ENCODE assay signal across 17 cellular contexts in genomic region chr22:19228174-19228573, GRCh38. TPM values are rescaled to one million over a fixed set of nuclear protein-coding genes. Genes with fewer than 3 reads are reported as not detected.
DNase-seq lines count a peak whose midpoint lies in the region; ATAC-seq, FAIRE-seq and TF ChIP-seq lines count a peak whose summit lies in the region.
"Had no signal": no experiment of that assay in that cellular context is flagged by ENCODE, and none has a peak within 500 bp of the region (broad histone marks: within the 10 kb centered on the region; RNA-seq: fewer than 3 reads in every experiment).

No MANE protein-coding gene starts in this region.

- CTCF ChIA-PET in K562 (lab: Yijun Ruan, JAX; ENCODE audit: low intra/inter-chr PET ratio): no interaction called here

- DNase-seq in heart left ventricle (no peak), Right ventricle myocardium inferior (ENCODE audit: missing footprints) (no peak), K562 (ENCODE audit: extremely low read depth in 1 of 4, low spot score in 3 of 4) (no peak), pons (ENCODE audit: low spot score) (peak; percentile 17), inferior parietal cortex (ENCODE audit: extremely low spot score) (no peak), AG20443 (ENCODE audit: low spot score) (no peak), UCSD-AML1 (lab: John Stamatoyannopoulos, UW; ENCODE audit: unreplicated experiment) (no peak)
- DNase-seq: Caco-2; CD4-positive, alpha-beta T cell; H9 had no signal

- H3K27me3 ChIP-seq in heart left ventricle (no peaks in the 10 kb centered on the region), K562 (ENCODE audit: control insufficient read depth in 2 of 2, insufficient read depth in 2 of 2, low read length in 2 of 2) (peaks cover 18 to 27% of the 10 kb centered on the region in 2 experiments; a peak in 4 of 5 replicates)

- POLR2A ChIA-PET in K562 (lab: Yijun Ruan, JAX): no interaction called here

- in situ Hi-C loops in K562 (cut with MboI): no loop called here

- H3K79me2 ChIP-seq in K562 (ENCODE audit: control insufficient read depth, insufficient read depth, low read length): no peaks in the 10 kb centered on the region

- no peaks in the 10 kb centered on the region for H4K20me1 ChIP-seq in K562 (replicated peaks; ENCODE audit: control insufficient read depth, insufficient read depth, low read length)

- no peaks in the 10 kb centered on the region for H3K9me1 ChIP-seq in K562 (ENCODE audit: control insufficient read depth, insufficient read depth, low read length)

- no peak overlapping the region for H3K9ac ChIP-seq in K562 (ENCODE audit: insufficient read depth in 1 of 2, low read depth in 2 of 2, low read length in 2 of 2)

- intact Hi-C loops in heart left ventricle (cut with DNase I) (no loop called here), Right ventricle myocardium inferior (cut with DNase I) (no loop called here), K562 (cut with micrococcal nuclease) (no loop called here)

- TF ChIP-seq CTCF in heart left ventricle (IDR thresholded peaks at IDR 0.05) (no peak), K562 (IDR thresholded peaks at IDR 0.05 in 2 of 3, conservative IDR thresholded peaks at IDR 0.05 in 1 of 3; ENCODE audit: insufficient read depth in 2 of 3, low read depth in 1 of 3, low read length in 3 of 3) (no peak)

- no peak for FAIRE-seq in K562 (lab: Jason Lieb, UNC)
- FAIRE-seq: D721Med, G401.6, GM12891, GM19239, H1, HepG2 had no signal

- TF ChIP-seq EP300 in K562 (IDR thresholded peaks at IDR 0.05; ENCODE audit: low read length): no peak

- H2AFZ ChIP-seq in K562 (ENCODE audit: low read depth, low read length): no peak overlapping the region

- WGBS in heart left ventricle, 4 donors: 43 to 57% (median 52%) methylated on average over 4 of the region's 4 CpGs
- 11% methylated on average over 4 of the region's 4 CpGs for WGBS in K562 (ENCODE audit: insufficient coverage, low coverage, missing lambda C conversion rate)

- no peak overlapping the region for H3K27ac ChIP-seq in heart left ventricle
- H3K27ac ChIP-seq in K562 (ENCODE audit: extremely low read depth, low read depth, low read length): no peak overlapping the region
- H3K27ac ChIP-seq: C4-2B had no signal

- ATAC-seq in heart left ventricle (peak in 3 of 4 donors; percentile 18 to 53 (median 49)), Right ventricle myocardium inferior (no peak), K562 (no peak)
- ATAC-seq: HepG2 had no signal

- peaks cover 0 to 82% (median 58%) of the 10 kb centered on the region in 9 donors for H3K36me3 ChIP-seq in heart left ventricle
- H3K36me3 ChIP-seq in K562 (ENCODE audit: control insufficient read depth, insufficient read depth, low read length): no peaks in the 10 kb centered on the region

- no peak for TF ChIP-seq RAD21 in K562 (CRISPR knock-in tag; conservative IDR thresholded peaks at IDR 0.05 in 1 of 2, IDR thresholded peaks at IDR 0.05 in 1 of 2)

- no TSS peak for BruUV-seq in K562 (replicated peaks; lab: Mats Ljungman, UMichigan)

- TF ChIP-seq POLR2A in heart left ventricle (IDR thresholded peaks at IDR 0.05) (no peak), K562 (conservative IDR thresholded peaks at IDR 0.05) (no peak)

- H3K4me3 ChIP-seq in heart left ventricle (no peak overlapping the region), K562 (no peak overlapping the region)

- H3K4me1 ChIP-seq in heart left ventricle (peaks cover 0 to 4% (median 0%) of the 10 kb centered on the region in 12 donors), K562 (replicated peaks in 1 of 2; ENCODE audit: control insufficient read depth in 2 of 2, insufficient read depth in 2 of 2, low read length in 2 of 2) (peaks cover 0 to 6% of the 10 kb centered on the region in 2 experiments; a peak in 3 of 5 replicates)
- H3K4me1 ChIP-seq: Caco-2 had no signal

- H3K9me3 ChIP-seq in heart left ventricle: no peaks in the 10 kb centered on the region
- no peaks in the 10 kb centered on the region for H3K9me3 ChIP-seq in K562 (replicated peaks; ENCODE audit: control insufficient read depth, insufficient read depth, low read depth, low read length)
- H3K9me3 ChIP-seq: Caco-2 had no signal

- no peak overlapping the region for H3K4me2 ChIP-seq in K562 (ENCODE audit: insufficient read depth, low read length)

TF ChIP-seq in K562, 482 proteins besides CTCF, POLR2A, EP300 and RAD21:
- TF ChIP-seq CC2D1A (IDR thresholded peaks at IDR 0.05) (no peak), HMGN3 (IDR thresholded peaks at IDR 0.05; ENCODE audit: borderline replicate concordance, extremely low read depth, insufficient read length, low read depth, low read length) (no peak), ADNP (tag; IDR thresholded peaks at IDR 0.05) (no peak), ARID3A (IDR thresholded peaks at IDR 0.05; ENCODE audit: borderline replicate concordance, low read depth, low read length) (no peak), CLOCK (CRISPR knock-in tag; IDR thresholded peaks at IDR 0.05; ENCODE audit: borderline replicate concordance) (no peak), ZNF830 (CRISPR knock-in tag; IDR thresholded peaks at IDR 0.05) (0 out of 2 replicates have a peak, but pooled peaks have one; percentile 10), NR1H2 (CRISPR knock-in tag; IDR thresholded peaks at IDR 0.05) (0 out of 2 replicates have a peak, but pooled peaks have one; percentile 39)
TF ChIP-seq in K562: peak in this region for 2.

RNA-seq across cellular contexts. Expression of gene SLC25A1, which starts 49.6 kb away (rescaled TPM):
- total RNA-seq in heart left ventricle: 10 to 100 TPM; 16.1 to 35.8 (median 24.6) TPM
- polyA plus RNA-seq in heart left ventricle: 10 to 100 TPM; 28.4 to 28.8 TPM
- total RNA-seq in Right ventricle myocardium inferior: 28.7 TPM
- 34.4 and 107 TPM in 2 replicates for total RNA-seq in K562 (2011; cell fraction: chromatin; rRNA removed; ENCODE audit: low replicate concordance)
- 114 and 122 TPM in 2 replicates for total RNA-seq in K562 (2011; cell fraction: nucleolus; rRNA removed)
- 76.8 and 81.5 TPM in 2 replicates for total RNA-seq in K562 (2011; cell fraction: nucleoplasm; rRNA removed)
- 329 and 469 TPM in 2 replicates for total RNA-seq in K562 (2014; rRNA removed)
- total RNA-seq in K562 (2014; rRNA removed; fragmentation: Illumina TruSeq; extraction: Trizol): 54.3 and 89.6 TPM in 2 replicates
- total RNA-seq in K562 (2015; rRNA removed; fragmentation: Illumina TruSeq; extraction: Trizol): 109 and 119 TPM in 2 replicates
- total RNA-seq in K562 (2021): 399 and 408 TPM in 2 replicates
- 110 and 216 TPM in 2 replicates for polyA plus RNA-seq in K562 (2011; rRNA removed)
- polyA plus RNA-seq in K562 (2011; cell fraction: cytosol; rRNA removed): 329 and 368 TPM in 2 replicates
- 294 and 343 TPM in 2 replicates for polyA plus RNA-seq in K562 (2011; cell fraction: nucleus; rRNA removed)
- polyA plus RNA-seq in K562 (2012): 272 and 330 TPM in 2 replicates
- 183 and 239 TPM in 2 replicates for polyA plus RNA-seq in K562 (2014; fragmentation: Illumina TruSeq; extraction: Trizol)
- 10 to 100 TPM; 11.0 to 23.7 TPM for polyA plus RNA-seq in K562 (2014; fragmentation: Nextera tagmentation; extraction: Ambion mirVana)
- polyA plus RNA-seq in K562 (2014; rRNA removed): 248 and 262 TPM in 2 replicates
- 64.7 and 77.1 TPM in 2 replicates for polyA minus RNA-seq in K562 (2011; rRNA and poly(A)+ RNA removed)
- polyA minus RNA-seq in K562 (2011; cell fraction: cytosol; rRNA and poly(A)+ RNA removed): 103 and 287 TPM in 2 replicates
- polyA minus RNA-seq in K562 (2011; cell fraction: nucleus; rRNA and poly(A)+ RNA removed): 46.3 and 88.1 TPM in 2 replicates

Comparison
In these comparisons a context has a peak if more than half of its experiments do, and no peak if none do; other contexts are left out.
1. ATAC-seq: peak in heart left ventricle (3 of 4); none in Right ventricle myocardium inferior (single experiment) and K562 (single experiment).